ENCODE assay signal across 4 cellular contexts in genomic region chr15:24534022-24534421, GRCh38.
A peak's percentile ranks its signal among the peaks of the same experiment; 100 is the strongest.
DNase-seq lines count a peak whose midpoint lies in the region; ATAC-seq, FAIRE-seq and TF ChIP-seq lines count a peak whose summit lies in the region.
"Not testable (repeated sequence)": the region's sequence is repeated elsewhere in the genome, so short reads cannot be mapped to it uniquely, and the experiment has no call there.

No MANE protein-coding gene starts in this region.

- CTCF ChIA-PET in A549 (lab: Yijun Ruan, JAX) = not testable (repeated sequence)

- not testable (repeated sequence) for H3K4me2 ChIP-seq in A549

- not testable (repeated sequence) for H3K4me3 ChIP-seq in A549; rectal smooth muscle tissue (ENCODE audit: low read length)

- TF ChIP-seq POLR2A in A549 (IDR thresholded peaks at IDR 0.05; ENCODE audit: low read length) = not testable (repeated sequence)

- TF ChIP-seq EP300 in A549 (IDR thresholded peaks at IDR 0.05) = not testable (repeated sequence)

- H3K36me3 ChIP-seq in rectal smooth muscle tissue (ENCODE audit: control insufficient read depth, insufficient read depth, low read length) = not testable (repeated sequence)

- DNase-seq in A549 (ENCODE audit: low read depth in 1 of 2, low spot score in 1 of 2); left lobe of liver (ENCODE audit: low spot score): not testable (repeated sequence)

- POLR2A ChIA-PET in A549 (lab: Yijun Ruan, JAX) = not testable (repeated sequence)

- H3K4me1 ChIP-seq in A549; rectal smooth muscle tissue (ENCODE audit: control insufficient read depth, insufficient read depth, low read length): not testable (repeated sequence)

- not testable (repeated sequence) for H3K9me3 ChIP-seq in A549

- not testable (repeated sequence) for ATAC-seq in A549
- peak; percentile 70 for ATAC-seq in left lobe of liver

- not testable (repeated sequence) for TF ChIP-seq CTCF in A549 (IDR thresholded peaks at IDR 0.05)

- H3K27me3 ChIP-seq in rectal smooth muscle tissue (ENCODE audit: control insufficient read depth, insufficient read depth, low read length) = not testable (repeated sequence)

- WGBS in A549 (ENCODE audit: missing lambda C conversion rate) = 0% methylated on average over 1 of the region's 1 CpG

- not testable (repeated sequence) for H3K9ac ChIP-seq in rectal smooth muscle tissue (ENCODE audit: low read length)

- TF ChIP-seq RAD21 in A549 (conservative IDR thresholded peaks at IDR 0.05 in 1 of 2, IDR thresholded peaks at IDR 0.05 in 1 of 2) = not testable (repeated sequence)

- H3K27ac ChIP-seq in A549 = not testable (repeated sequence)
- H3K27ac ChIP-seq in rectal smooth muscle tissue (ENCODE audit: low read depth, low read length) = peak overlapping the region; percentile 3

- FAIRE-seq in A549 (lab: Jason Lieb, UNC) (peak; percentile 73), endometrium (lab: Jason Lieb, UNC) (peak; percentile 48)
